ENCODE assay signal across 11 cellular contexts in the genomic region with DNA sequence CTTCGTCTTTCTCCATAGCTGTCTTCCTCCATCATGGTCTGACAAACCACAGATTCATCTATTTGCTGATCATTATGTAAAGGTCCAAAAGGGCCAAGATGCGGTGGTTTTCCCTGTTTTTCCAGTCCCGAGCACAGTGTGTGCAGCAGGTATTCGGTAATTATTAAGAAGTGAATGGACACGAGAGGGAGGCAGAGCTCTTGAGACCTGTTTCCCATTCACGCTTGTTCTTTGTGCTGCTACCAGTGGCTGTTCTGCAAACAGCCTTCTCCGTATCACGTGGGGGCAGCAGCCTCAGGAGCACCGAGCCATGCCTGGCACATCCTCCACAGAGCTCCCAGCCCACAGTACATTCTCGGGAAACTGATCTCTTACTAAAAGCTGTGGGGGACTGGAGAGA. TPM values are rescaled to one million over a fixed set of nuclear protein-coding genes. Genes with fewer than 3 reads are reported as not detected.
A peak's percentile ranks its signal among the peaks of the same experiment; 100 is the strongest.
DNase-seq lines count a peak whose midpoint lies in the region; ATAC-seq and TF ChIP-seq lines count a peak whose summit lies in the region.
"Had no signal": no experiment of that assay in that cellular context is flagged by ENCODE, and none has a peak within 500 bp of the region (broad histone marks: within the 10 kb centered on the region; RNA-seq: fewer than 3 reads in every experiment).

No MANE protein-coding gene starts in this region.

- H3K27ac Mint-ChIP-seq in stimulated activated naive B cell treated with anti-CD40 and anti-IgM and Interleukin-4, amounts not matched to agents 10 μg/mL and 1 μg/mL and 100 μg/mL, for 72 hours, result peak overlapping the region; percentile 0

- intact Hi-C loops in left ventricle myocardium superior (cut with micrococcal nuclease), result no loop called here

- no peaks in the 10 kb centered on the region for H3K36me3 Mint-ChIP-seq in stimulated activated naive B cell treated with anti-CD40 and anti-IgM and Interleukin-4, amounts not matched to agents 10 μg/mL and 1 μg/mL and 100 μg/mL, for 72 hours

- TF ChIP-seq CTCF in LNCAP (IDR thresholded peaks at IDR 0.05), result peak; percentile 45; the same call in 1 of the 2 replicates

- peaks cover 8 to 12% of the 10 kb centered on the region in 2 donors for H3K27me3 Mint-ChIP-seq in stimulated activated naive B cell treated with anti-CD40 and anti-IgM and Interleukin-4, amounts not matched to agents 10 μg/mL and 1 μg/mL and 100 μg/mL, for 72 hours

- peaks cover 6 to 14% of the 10 kb centered on the region in 2 donors for H3K4me1 Mint-ChIP-seq in stimulated activated naive B cell treated with anti-CD40 and anti-IgM and Interleukin-4, amounts not matched to agents 10 μg/mL and 1 μg/mL and 100 μg/mL, for 72 hours

- DNase-seq in NCI-H774 (lab: John Stamatoyannopoulos, UW) (peak; percentile 22), left ventricle myocardium superior (no peak), GM19238 (ENCODE audit: insufficient read length, low spot score) (no peak), CD1c-positive myeloid dendritic cell (ENCODE audit: extremely low spot score) (no peak), NCI-H2171 (lab: John Stamatoyannopoulos, UW) (no peak)
- no peak for DNase-seq in stimulated activated naive B cell treated with anti-CD40 and anti-IgM and Interleukin-4, amounts not matched to agents 10 μg/mL and 1 μg/mL and 100 μg/mL, for 72 hours
- DNase-seq: activated T-cell treated with anti-CD3 and anti-CD28 coated beads for 4 hours, dermis blood vessel endothelial cell had no signal

- ATAC-seq in left ventricle myocardium superior, result peak; percentile 71
- no peak for ATAC-seq in stimulated activated naive B cell treated with anti-CD40 and anti-IgM and Interleukin-4, amounts not matched to agents 10 μg/mL and 1 μg/mL and 100 μg/mL, for 72 hours (replicated peaks)

- no peaks in the 10 kb centered on the region for H3K9me3 Mint-ChIP-seq in stimulated activated naive B cell treated with anti-CD40 and anti-IgM and Interleukin-4, amounts not matched to agents 10 μg/mL and 1 μg/mL and 100 μg/mL, for 72 hours

- H3K4me3 Mint-ChIP-seq in stimulated activated naive B cell treated with anti-CD40 and anti-IgM and Interleukin-4, amounts not matched to agents 10 μg/mL and 1 μg/mL and 100 μg/mL, for 72 hours, result no peak overlapping the region

RNA-seq across cellular contexts. Expression of a gene that starts 50.3 kb away (rescaled TPM):
- total RNA-seq in left ventricle myocardium superior, result not detected
- total RNA-seq: dermis blood vessel endothelial cell; omental fat pad; T-helper 1 cell treated with Interleukin-12 subunit alpha and Interleukin-12 subunit beta and Interleukin-4 antibody, amounts not matched to agents 30 ng/mL and 1 ng/mL, for 36 hours had no signal
